7 cellular contexts compared by ENCODE assay signal in genomic region chr9:131578778-131579504, GRCh38. TPM values are rescaled to one million over a fixed set of nuclear protein-coding genes. Genes with fewer than 3 reads are reported as not detected.
A peak's percentile ranks its signal among the peaks of the same experiment; 100 is the strongest.
DNase-seq lines count a peak whose midpoint lies in the region; ATAC-seq and TF ChIP-seq lines count a peak whose summit lies in the region.

No MANE protein-coding gene starts in this region.

- H3K9me3 Mint-ChIP-seq in activated B cell treated with CpG ODN at 0.5 μM for 24 hours (no peaks in the 10 kb centered on the region), endothelial cell (ENCODE audit: unreplicated experiment) (no peaks in the 10 kb centered on the region)

- H3K27me3 Mint-ChIP-seq in activated B cell treated with CpG ODN at 0.5 μM for 24 hours = no peaks in the 10 kb centered on the region
- H3K27me3 Mint-ChIP-seq in endothelial cell (ENCODE audit: unreplicated experiment) = peaks cover 17% of the 10 kb centered on the region

- no peak overlapping the region for H3K4me3 ChIP-seq in brain microvascular endothelial cell (ENCODE audit: low read depth, low read length)

- CTCF ChIA-PET in activated B cell treated with CpG ODN at 0.5 μM for 24 hours (lab: Charles Lee) = interaction anchor here (0.7 to 1.1 kb wide), 4 partner anchors 13 to 168 kb away, joined by 3 read pairs; no protein-coding TSS in a partner anchor

- intact Hi-C loops in activated B cell treated with CpG ODN at 0.5 μM for 24 hours (cut with micrococcal nuclease) = loop anchor here (2.0 to 5.0 kb wide), 2 partner anchors 47 to 228 kb away; partner anchors contain the start of gene UCK1

- H3K27ac ChIP-seq in brain microvascular endothelial cell = no peak overlapping the region

- H3K36me3 Mint-ChIP-seq in activated B cell treated with CpG ODN at 0.5 μM for 24 hours (ENCODE audit: low read depth) (peaks cover 88% of the 10 kb centered on the region), endothelial cell (ENCODE audit: low read depth, unreplicated experiment) (peaks cover 41% of the 10 kb centered on the region)

- peaks cover 24% of the 10 kb centered on the region for H3K36me3 ChIP-seq in brain microvascular endothelial cell (replicated peaks)

- POLR2A ChIA-PET in activated B cell treated with CpG ODN at 0.5 μM for 24 hours (lab: Charles Lee) = interaction anchor here (0.6 to 1.7 kb wide), 5 partner anchors 9 to 1366 kb away, joined by 3 to 6 read pairs (median 4); no protein-coding TSS in a partner anchor

- H3K27ac Mint-ChIP-seq in activated B cell treated with CpG ODN at 0.5 μM for 24 hours (peak overlapping the region; percentile 91), endothelial cell (ENCODE audit: unreplicated experiment) (peak overlapping the region; percentile 53)

- H3K27me3 ChIP-seq in brain microvascular endothelial cell (replicated peaks) = no peaks in the 10 kb centered on the region

- no peak for TF ChIP-seq CTCF in activated B cell treated with CpG ODN at 0.5 μM for 24 hours (IDR thresholded peaks at IDR 0.05)
- no peak for TF ChIP-seq CTCF in endothelial cell (IDR thresholded peaks at IDR 0.05; ENCODE audit: unreplicated experiment)
- no peak for TF ChIP-seq CTCF in brain microvascular endothelial cell (IDR thresholded peaks at IDR 0.05; ENCODE audit: low read depth, low read length, missing control alignments)

- H3K4me1 Mint-ChIP-seq in activated B cell treated with CpG ODN at 0.5 μM for 24 hours (peaks cover 27% of the 10 kb centered on the region), endothelial cell (ENCODE audit: unreplicated experiment) (no peaks in the 10 kb centered on the region)

- H3K4me3 Mint-ChIP-seq in activated B cell treated with CpG ODN at 0.5 μM for 24 hours (peak overlapping the region; percentile 53), endothelial cell (ENCODE audit: unreplicated experiment) (no peak overlapping the region)

- ATAC-seq in GM21526 (IDR thresholded peaks at IDR 0.05; ENCODE audit: low FRiP score, unreplicated experiment) (peak; percentile 58), activated B cell treated with CpG ODN at 0.5 μM for 24 hours (ENCODE audit: low read depth) (peak; percentile 86), GM21528 (IDR thresholded peaks at IDR 0.05; ENCODE audit: low FRiP score, unreplicated experiment) (no peak)

- in situ Hi-C loops in brain microvascular endothelial cell (cut with HindIII; ENCODE audit: low pct_ligation_motif_present, low sequenced_read_pairs) = no loop called here

- DNase-seq in activated B cell treated with CpG ODN at 0.5 μM for 24 hours (no peak), endothelial cell (ENCODE audit: low spot score) (no peak), brain microvascular endothelial cell (no peak), HK-2 (ENCODE audit: unreplicated experiment) (no peak)
- peak; percentile 24 for DNase-seq in stimulated activated naive CD4-positive, alpha-beta T cell treated with Interleukin-2 at 50 U/mL for 16 hours (lab: John Stamatoyannopoulos, UW)

RNA-seq across cellular contexts. Expression of gene PRRT1B, which starts 33.6 kb away (rescaled TPM):
- total RNA-seq in activated B cell treated with CpG ODN at 0.5 μM for 24 hours = not detected in 2 replicates
- total RNA-seq in endothelial cell (ENCODE audit: unreplicated experiment) = not detected

RNA-seq across cellular contexts. Expression of gene UCK1, which starts 47.9 kb away (rescaled TPM):
- 19.1 and 30.4 TPM in 2 replicates for total RNA-seq in activated B cell treated with CpG ODN at 0.5 μM for 24 hours
- total RNA-seq in endothelial cell (ENCODE audit: unreplicated experiment) = 23.0 TPM
